18 cellular contexts compared by ENCODE assay signal in the genomic region with DNA sequence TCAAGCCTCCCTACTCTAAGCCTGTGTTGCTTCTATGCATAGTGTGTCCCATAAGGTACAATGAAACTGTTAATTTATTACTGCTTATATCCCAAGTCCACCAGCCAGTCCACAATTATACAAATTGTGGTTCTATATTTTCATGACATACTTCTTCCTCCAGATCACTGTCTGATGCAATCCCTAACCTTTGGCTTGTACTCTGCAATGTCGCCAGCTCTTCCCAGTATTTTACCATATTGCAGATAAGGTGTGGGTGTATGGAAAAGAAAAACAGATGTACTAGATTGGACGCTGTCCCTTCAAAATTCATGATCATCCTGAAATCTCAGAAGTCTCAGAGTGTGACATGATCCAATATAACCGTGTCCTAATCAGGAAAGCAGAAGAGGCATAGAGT.
DNase-seq lines count a peak whose midpoint lies in the region; ATAC-seq, FAIRE-seq and TF ChIP-seq lines count a peak whose summit lies in the region.
"Had no signal": no experiment of that assay in that cellular context is flagged by ENCODE, and none has a peak within 500 bp of the region (broad histone marks: within the 10 kb centered on the region; RNA-seq: fewer than 3 reads in every experiment).

No MANE protein-coding gene starts in this region.

- peak overlapping the region; percentile 8 for H3K27ac Mint-ChIP-seq in astrocyte (ENCODE audit: unreplicated experiment)
- H3K27ac Mint-ChIP-seq: B cell; CD4-positive, alpha-beta T cell had no signal

- no peak overlapping the region for H3K4me2 ChIP-seq in astrocyte (ENCODE audit: low read length)

- no peaks in the 10 kb centered on the region for H3K36me3 Mint-ChIP-seq in astrocyte (ENCODE audit: low read depth, unreplicated experiment)

- DNase-seq in NCI-H69 (lab: John Stamatoyannopoulos, UW) (peak; percentile 2), astrocyte (ENCODE audit: low read depth) (no peak), left lobe of liver (ENCODE audit: low spot score) (no peak), uterus (no peak), GOT3 (lab: John Stamatoyannopoulos, UW) (no peak), NCI-H2081 treated with DMSO at 0.1 percent for 48 hours (lab: John Stamatoyannopoulos, UW) (no peak), Kasumi-1 (lab: John Stamatoyannopoulos, UW) (no peak)
- DNase-seq: C1 segment of cervical spinal cord; Calu3; CD4-positive, alpha-beta T cell; DMS79 had no signal

- intact Hi-C loops in uterus (cut with DNase I; ENCODE audit: low total_unique reads): no loop called here

- no peak overlapping the region for H3K4me3 Mint-ChIP-seq in astrocyte (ENCODE audit: unreplicated experiment)
- H3K4me3 Mint-ChIP-seq: B cell; CD4-positive, alpha-beta T cell had no signal

- no peaks in the 10 kb centered on the region for H3K27me3 Mint-ChIP-seq in astrocyte (ENCODE audit: low read depth, unreplicated experiment)
- H3K27me3 Mint-ChIP-seq: B cell; CD4-positive, alpha-beta T cell had no signal

- H3K27me3 ChIP-seq in astrocyte (ENCODE audit: insufficient read depth, low read length) (no peaks in the 10 kb centered on the region), uterus (no peaks in the 10 kb centered on the region)

- FAIRE-seq in astrocyte (lab: Jason Lieb, UNC): no peak
- FAIRE-seq: A204.1, GM12878, GM18507, H1, HTR-8/SVneo had no signal

- no peaks in the 10 kb centered on the region for H4K20me1 ChIP-seq in astrocyte (ENCODE audit: insufficient read depth, low read length)

- ATAC-seq in left lobe of liver: peak; percentile 53
- ATAC-seq: GM12878 had no signal

- H3K4me1 Mint-ChIP-seq in astrocyte (ENCODE audit: low read depth, unreplicated experiment): peaks cover 4% of the 10 kb centered on the region
- H3K4me1 Mint-ChIP-seq: B cell had no signal

- no peak for TF ChIP-seq CTCF in astrocyte (IDR thresholded peaks at IDR 0.05; ENCODE audit: insufficient read depth, low read depth, low read length)
- no peak for TF ChIP-seq CTCF in uterus (IDR thresholded peaks at IDR 0.05)

- H3K4me3 ChIP-seq in astrocyte (ENCODE audit: insufficient read depth, low read depth, low read length) (no peak overlapping the region), uterus (no peak overlapping the region)
- H3K4me3 ChIP-seq: GM12878, HAP-1 had no signal

- H3K9me3 Mint-ChIP-seq in astrocyte (ENCODE audit: unreplicated experiment): no peaks in the 10 kb centered on the region
- H3K9me3 Mint-ChIP-seq: CD4-positive, alpha-beta T cell had no signal

- H3K79me2 ChIP-seq in astrocyte (ENCODE audit: insufficient read depth, low read length): no peaks in the 10 kb centered on the region

- no peak overlapping the region for H2AFZ ChIP-seq in astrocyte (ENCODE audit: low read depth, low read length)

- no peak overlapping the region for H3K27ac ChIP-seq in astrocyte (ENCODE audit: low read depth, low read length)
- H3K27ac ChIP-seq in uterus: peak overlapping the region; percentile 12 to 52

- H3K4me1 ChIP-seq in astrocyte (ENCODE audit: insufficient read depth, low read length) (no peaks in the 10 kb centered on the region), uterus (no peaks in the 10 kb centered on the region)

- no peak for TF ChIP-seq POLR2A in uterus (IDR thresholded peaks at IDR 0.05)

- no peak overlapping the region for H3K9ac ChIP-seq in astrocyte (ENCODE audit: low read length)

- H3K36me3 ChIP-seq in astrocyte (ENCODE audit: insufficient read depth, low read length) (no peaks in the 10 kb centered on the region), uterus (no peaks in the 10 kb centered on the region)
- H3K36me3 ChIP-seq: HAP-1 had no signal

- no peaks in the 10 kb centered on the region for H3K9me3 ChIP-seq in astrocyte (ENCODE audit: insufficient read depth, low read depth, low read length)
- H3K9me3 ChIP-seq in uterus: no peaks in the 10 kb centered on the region
- H3K9me3 ChIP-seq: HAP-1 had no signal
